8 cellular contexts compared by ENCODE assay signal in the genomic region with DNA sequence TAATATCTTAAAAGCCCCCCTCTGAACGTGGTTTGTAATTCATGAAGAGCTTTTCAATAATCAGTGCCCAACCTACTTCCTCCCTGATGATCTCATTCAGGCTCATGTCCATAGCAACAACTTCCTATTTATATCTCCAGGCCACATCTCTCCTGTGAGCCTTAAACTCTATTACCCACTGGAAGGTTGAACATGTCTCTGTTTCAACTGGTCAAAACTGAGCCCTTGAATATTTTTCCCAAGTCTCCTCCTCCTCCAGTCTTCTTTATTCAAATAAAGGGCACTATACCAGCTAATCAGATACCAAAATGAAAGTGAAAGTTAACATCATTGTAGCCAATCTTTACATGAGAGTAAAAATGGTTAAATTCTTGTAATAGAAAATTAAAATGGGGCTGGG.
DNase-seq lines count a peak whose midpoint lies in the region; TF ChIP-seq lines count a peak whose summit lies in the region.

No MANE protein-coding gene starts in this region.

- H3K36me3 ChIP-seq in GM23248 (ENCODE audit: low read depth) (no peaks in the 10 kb centered on the region), neuron (ENCODE audit: insufficient read depth, low read length) (no peaks in the 10 kb centered on the region), right atrium auricular region (no peaks in the 10 kb centered on the region)

- H3F3A ChIP-seq in GM23248 (ENCODE audit: insufficient read depth): no peaks in the 10 kb centered on the region

- H3K27me3 ChIP-seq in GM23248 (replicated peaks; ENCODE audit: insufficient read depth) (no peaks in the 10 kb centered on the region), neuron (ENCODE audit: insufficient read depth, low read length) (no peaks in the 10 kb centered on the region), right atrium auricular region (no peaks in the 10 kb centered on the region)

- no peak for TF ChIP-seq CTCF in right atrium auricular region (IDR thresholded peaks at IDR 0.05)

- H3K4me1 ChIP-seq in GM23248 (ENCODE audit: insufficient read depth) (peaks cover 4% of the 10 kb centered on the region; the same call in 1 of the 2 replicates), neuron (ENCODE audit: insufficient read depth, low read length) (no peaks in the 10 kb centered on the region), right atrium auricular region (no peaks in the 10 kb centered on the region)

- DNase-seq in DMS153 treated with DMSO at 0.1 percent for 48 hours (lab: John Stamatoyannopoulos, UW; ENCODE audit: unreplicated experiment): peak; percentile 25
- DNase-seq in GM23248: peak; percentile 82
- peak; percentile 56 for DNase-seq in NCI-H226
- DNase-seq in astrocyte of the hippocampus (ENCODE audit: low read depth, low spot score): peak; percentile 71
- DNase-seq in occipital lobe (lab: John Stamatoyannopoulos, UW): no peak
- no peak for DNase-seq in right atrium auricular region (ENCODE audit: low spot score)
- no peak for DNase-seq in SK-N-DZ (ENCODE audit: low spot score)

- H3K9ac ChIP-seq in GM23248: peak overlapping the region; percentile 65

- H3K9me3 ChIP-seq in GM23248 (ENCODE audit: low read depth): no peaks in the 10 kb centered on the region
- H3K9me3 ChIP-seq in neuron (ENCODE audit: low read length): no peaks in the 10 kb centered on the region
- H3K9me3 ChIP-seq in right atrium auricular region: no peaks in the 10 kb centered on the region

- H3K4me2 ChIP-seq in GM23248 (ENCODE audit: unreplicated experiment): peak overlapping the region; percentile 95

- WGBS in GM23248 (ENCODE audit: low coverage in 1 of 2, low lambda C conversion rate in 2 of 2, missing lambda C conversion rate in 2 of 2), 2 experiments: 0 to 10% methylated on average over 1 of the region's 1 CpG

- H3K27ac ChIP-seq in GM23248 (peak overlapping the region; percentile 60), right atrium auricular region (no peak overlapping the region)

- peak overlapping the region; percentile 56 for H3K4me3 ChIP-seq in GM23248
- H3K4me3 ChIP-seq in neuron (ENCODE audit: low read length): no peak overlapping the region
- H3K4me3 ChIP-seq in right atrium auricular region: no peak overlapping the region

- H2AFZ ChIP-seq in GM23248 (peak overlapping the region; percentile 90), neuron (ENCODE audit: low read depth, low read length) (peak overlapping the region; percentile 38)

- no peaks in the 10 kb centered on the region for H3K9me2 ChIP-seq in GM23248 (ENCODE audit: insufficient read depth)

- in situ Hi-C loops in GM23248 (cut with MboI): no loop called here

- no peaks in the 10 kb centered on the region for H4K20me1 ChIP-seq in GM23248 (ENCODE audit: insufficient read depth)

- no peaks in the 10 kb centered on the region for H3K79me2 ChIP-seq in GM23248 (ENCODE audit: insufficient read depth)

Comparison
In these comparisons a context has a peak if more than half of its experiments do, and no peak if none do; other contexts are left out.
1. DNase-seq: peak in DMS153 treated with DMSO at 0.1 percent for 48 hours (single experiment), GM23248 (single experiment), NCI-H226 (single experiment) and astrocyte of the hippocampus (single experiment); none in occipital lobe (single experiment), right atrium auricular region (single experiment) and SK-N-DZ (single experiment).